1 cellular context compared by ENCODE assay signal in genomic region chr3:188854395-188855149, GRCh38.
TF ChIP-seq lines count a peak whose summit lies in the region.

No MANE protein-coding gene starts in this region.

TF ChIP-seq in GM23338, 12 proteins besides CTCF, POLR2A, EP300 and RAD21 (continued from another document):
- TF ChIP-seq ZNF462 (CRISPR knock-in tag; IDR thresholded peaks at IDR 0.05) (no peak), POLR2AphosphoS5 (IDR thresholded peaks at IDR 0.05; ENCODE audit: low read depth) (no peak), EZH2phosphoT487 (IDR thresholded peaks at IDR 0.05; ENCODE audit: unreplicated experiment) (no peak), ETS1 (IDR thresholded peaks at IDR 0.05) (no peak), NANOG (IDR thresholded peaks at IDR 0.05; ENCODE audit: borderline replicate concordance) (no peak), CREB1 (CRISPR knock-in tag; IDR thresholded peaks at IDR 0.05; ENCODE audit: low read depth) (no peak)
